18 cellular contexts compared by ENCODE assay signal in the genomic region with DNA sequence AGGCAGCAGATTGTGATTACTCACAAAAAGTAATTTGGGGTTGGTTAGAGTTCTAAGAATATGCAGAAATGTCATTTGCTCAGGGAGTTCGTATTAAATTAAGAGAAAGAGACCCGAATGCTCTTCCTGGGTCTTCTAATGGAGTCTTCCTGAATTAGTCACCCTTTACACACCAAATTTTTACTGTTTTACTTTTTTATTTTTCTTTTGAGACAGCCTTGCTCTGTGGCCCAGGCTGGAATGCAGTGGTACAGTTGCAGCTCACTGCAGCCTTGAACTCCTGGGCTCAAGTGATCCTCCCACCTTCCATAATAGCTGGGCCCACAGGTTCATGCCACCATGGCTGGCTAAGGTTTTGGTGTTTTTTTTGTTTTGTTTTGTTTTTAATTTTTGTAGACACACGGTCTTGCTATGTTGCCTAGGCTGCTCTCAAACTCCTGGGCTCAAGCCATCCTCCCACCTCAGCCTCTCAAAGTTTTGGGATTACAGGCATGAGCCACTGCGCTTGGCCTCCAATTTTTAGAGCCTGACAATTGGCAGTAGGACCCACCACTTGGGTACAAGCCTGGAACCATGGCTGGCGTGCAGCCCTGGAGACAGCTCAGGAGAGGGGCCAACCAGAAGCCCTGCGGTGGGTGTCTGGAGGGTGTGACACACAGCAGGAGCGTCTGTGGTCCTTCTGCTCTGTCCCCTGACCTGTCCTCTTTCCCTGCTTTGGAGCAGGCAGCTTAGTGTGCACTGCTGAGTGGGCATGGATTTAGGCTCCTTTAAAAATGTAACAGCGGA. TPM values are rescaled to one million over a fixed set of nuclear protein-coding genes. Genes with fewer than 3 reads are reported as not detected.
DNase-seq lines count a peak whose midpoint lies in the region; ATAC-seq, FAIRE-seq and TF ChIP-seq lines count a peak whose summit lies in the region.
"Had no signal": no experiment of that assay in that cellular context is flagged by ENCODE, and none has a peak within 500 bp of the region (broad histone marks: within the 10 kb centered on the region; RNA-seq: fewer than 3 reads in every experiment).

No MANE protein-coding gene starts in this region.

- TF ChIP-seq POLR2A in HepG2 (IDR thresholded peaks at IDR 0.05; ENCODE audit: insufficient read depth in 1 of 2, low read depth in 2 of 2, low read length in 2 of 2): no peak

- H3K36me3 Mint-ChIP-seq in T-helper 17 cell (ENCODE audit: low read depth): peaks cover 4% of the 10 kb centered on the region
- peaks cover 22% of the 10 kb centered on the region for H3K36me3 Mint-ChIP-seq in activated naive CD4-positive, alpha-beta T cell treated with anti-CD3 and anti-CD28 coated beads, Interleukin-2, amount 10 ng/mL, durations not matched to agents 7 days and 5 days

- peaks cover 17% of the 10 kb centered on the region; the same call in 1 of the 2 replicates for H3K4me1 ChIP-seq in HepG2 (ENCODE audit: insufficient read depth, low read length)
- H3K4me1 ChIP-seq: A549 had no signal

- no peak overlapping the region for H3K4me2 ChIP-seq in HepG2 (ENCODE audit: low read depth, low read length)
- H3K4me2 ChIP-seq: A549, KMS-11 had no signal

- H3K79me2 ChIP-seq in HepG2 (ENCODE audit: insufficient read depth, low read length): peaks cover 5% of the 10 kb centered on the region

- H3K9me3 ChIP-seq in T-helper 17 cell (ENCODE audit: control insufficient read depth, low read length, poor library complexity, severe bottlenecking) (no peaks in the 10 kb centered on the region), HepG2 (ENCODE audit: low read length) (no peaks in the 10 kb centered on the region)

- TF ChIP-seq CTCF in choroid plexus epithelial cell (conservative IDR thresholded peaks at IDR 0.05; ENCODE audit: low read depth, low read length): no peak
- no peak for TF ChIP-seq CTCF in HepG2 (CRISPR knock-in tag; IDR thresholded peaks at IDR 0.05)

- H3K27me3 ChIP-seq in HepG2 (ENCODE audit: control insufficient read depth in 1 of 2, insufficient read depth in 2 of 2, low read length in 2 of 2) (no peaks in the 10 kb centered on the region), H7 (ENCODE audit: control insufficient read depth, insufficient read depth, low read length) (no peaks in the 10 kb centered on the region)

- H3K4me3 Mint-ChIP-seq in T-helper 17 cell: no peak overlapping the region
- no peak overlapping the region for H3K4me3 Mint-ChIP-seq in activated naive CD4-positive, alpha-beta T cell treated with anti-CD3 and anti-CD28 coated beads, Interleukin-2, amount 10 ng/mL, durations not matched to agents 7 days and 5 days

- TF ChIP-seq RAD21 in HepG2 (CRISPR knock-in tag; IDR thresholded peaks at IDR 0.05): no peak

- no peak for TF ChIP-seq EP300 in HepG2 (IDR thresholded peaks at IDR 0.05; ENCODE audit: low read depth in 2 of 2, low read length in 2 of 2)
- no peak for TF ChIP-seq EP300 in HepG2 (CRISPR knock-in tag; IDR thresholded peaks at IDR 0.05; ENCODE audit: borderline replicate concordance)

- H3K9ac ChIP-seq in HepG2 (ENCODE audit: insufficient read depth, low read depth, low read length): no peak overlapping the region
- H3K9ac ChIP-seq: KMS-11 had no signal

- H3K27ac Mint-ChIP-seq in T-helper 17 cell: peak overlapping the region; percentile 51
- no peak overlapping the region for H3K27ac Mint-ChIP-seq in activated naive CD4-positive, alpha-beta T cell treated with anti-CD3 and anti-CD28 coated beads, Interleukin-2, amount 10 ng/mL, durations not matched to agents 7 days and 5 days

- no peak overlapping the region for H3K27ac ChIP-seq in HepG2 (ENCODE audit: extremely low read length, insufficient read depth, low read length)
- H3K27ac ChIP-seq: A549, KMS-11 had no signal

- H3K27me3 Mint-ChIP-seq in T-helper 17 cell: no peaks in the 10 kb centered on the region
- no peaks in the 10 kb centered on the region for H3K27me3 Mint-ChIP-seq in activated naive CD4-positive, alpha-beta T cell treated with anti-CD3 and anti-CD28 coated beads, Interleukin-2, amount 10 ng/mL, durations not matched to agents 7 days and 5 days

- intact Hi-C loops in HepG2 (cut with micrococcal nuclease; ENCODE audit: unreplicated experiment): no loop called here

- peaks cover 27 to 67% of the 10 kb centered on the region in 2 experiments for H3K36me3 ChIP-seq in HepG2 (replicated peaks in 1 of 2; ENCODE audit: control insufficient read depth in 1 of 2, insufficient read depth in 2 of 2, low read length in 2 of 2)
- H3K36me3 ChIP-seq in H7 (replicated peaks; ENCODE audit: control insufficient read depth, insufficient read depth, low read length): peaks cover 15% of the 10 kb centered on the region

- H2AFZ ChIP-seq in HepG2 (ENCODE audit: low read length): no peak overlapping the region

- peaks cover 3% of the 10 kb centered on the region for H3K9me3 Mint-ChIP-seq in activated naive CD4-positive, alpha-beta T cell treated with anti-CD3 and anti-CD28 coated beads, Interleukin-2, amount 10 ng/mL, durations not matched to agents 7 days and 5 days

- BruUV-seq in HepG2 (replicated peaks; lab: Mats Ljungman, UMichigan): no TSS peak

- no peak for FAIRE-seq in HepG2 (lab: Jason Lieb, UNC)
- FAIRE-seq: A549, D721Med had no signal

- H3K4me1 Mint-ChIP-seq in T-helper 17 cell: peaks cover 6% of the 10 kb centered on the region
- H3K4me1 Mint-ChIP-seq in activated naive CD4-positive, alpha-beta T cell treated with anti-CD3 and anti-CD28 coated beads, Interleukin-2, amount 10 ng/mL, durations not matched to agents 7 days and 5 days: peaks cover 12% of the 10 kb centered on the region

- in situ Hi-C loops in HepG2 (cut with HindIII; ENCODE audit: extremely low pct_ligation_motif_present, low pct_unique_long_range_greater_than_20kb): no loop called here

- H3K4me3 ChIP-seq in choroid plexus epithelial cell (ENCODE audit: low read depth, low read length) (no peak overlapping the region), HepG2 (replicated peaks in 1 of 3; ENCODE audit: insufficient read depth in 1 of 3, low read depth in 2 of 3, low read length in 3 of 3) (no peak overlapping the region), H7 (ENCODE audit: insufficient read depth, low read depth, low read length) (no peak overlapping the region)
- H3K4me3 ChIP-seq: A549 had no signal

- CTCF ChIA-PET in HepG2 (lab: Yijun Ruan, JAX; ENCODE audit: low intra/inter-chr PET ratio, low total read pairs): no interaction called here
- CTCF ChIA-PET in activated naive CD4-positive, alpha-beta T cell treated with anti-CD3 and anti-CD28 coated beads, Interleukin-2, amount 10 ng/mL, durations not matched to agents 7 days and 5 days (lab: Charles Lee): no interaction called here

- WGBS in HepG2 (ENCODE audit: low lambda C conversion rate): 93% methylated on average over 8 of the region's 8 CpGs

- ATAC-seq in T-helper 17 cell (no peak), HepG2 (peak; percentile 58)
- ATAC-seq: A549, PC-3 had no signal

- POLR2A ChIA-PET in HepG2 (lab: Yijun Ruan, JAX): no interaction called here

- 0 out of 2 replicates have a peak, but pooled peaks cover 6% of the 10 kb centered on the region for H4K20me1 ChIP-seq in HepG2 (ENCODE audit: insufficient read depth, low read length)

- DNase-seq in EH (ENCODE audit: low read depth) (peak; percentile 66), T-helper 17 cell (no peak), choroid plexus epithelial cell (ENCODE audit: low read depth) (peak; percentile 22), HepG2 (ENCODE audit: low spot score) (no peak), H7 (no peak), CD1c-positive myeloid dendritic cell (ENCODE audit: extremely low spot score) (no peak), RKO (ENCODE audit: low spot score) (no peak)
- no peak for DNase-seq in activated naive CD4-positive, alpha-beta T cell treated with anti-CD3 and anti-CD28 coated beads, Interleukin-2, amount 10 ng/mL, durations not matched to agents 7 days and 5 days
- DNase-seq: NCI-H1417, NCI-H187, NCI-H345, NCI-H524 treated with DMSO at 0.1 percent for 48 hours, PC-3 had no signal

RNA-seq across cellular contexts. Expression of a gene that starts 16.4 kb away (rescaled TPM):
- total RNA-seq in T-helper 17 cell: not detected
- total RNA-seq in HepG2 (2016; rRNA removed; fragmentation: Illumina TruSeq; extraction: Trizol): 4.4 and 6.1 TPM in 2 replicates
- total RNA-seq in HepG2 (2016; cell fraction: cytosol; rRNA removed; fragmentation: Illumina TruSeq; extraction: Trizol; ENCODE audit: low read depth): 0.44 and 1.3 TPM in 2 replicates
- total RNA-seq in HepG2 (2016; cell fraction: insoluble cytoplasmic fraction; rRNA removed; fragmentation: Illumina TruSeq; extraction: Trizol): 4.0 and 5.3 TPM in 2 replicates
- 2.9 and 3.3 TPM in 2 replicates for total RNA-seq in HepG2 (2016; cell fraction: membrane; rRNA removed; fragmentation: Illumina TruSeq; extraction: Trizol)
- 3.8 and 5.3 TPM in 2 replicates for total RNA-seq in HepG2 (2016; cell fraction: nucleus; rRNA removed; fragmentation: Illumina TruSeq; extraction: Trizol)
- polyA plus RNA-seq in HepG2 (2011; rRNA removed): 1.9 and 2.3 TPM in 2 replicates
- polyA plus RNA-seq in HepG2 (2011; cell fraction: cytosol; rRNA removed): 2.0 and 3.2 TPM in 2 replicates
- 2.5 and 3.0 TPM in 2 replicates for polyA plus RNA-seq in HepG2 (2011; cell fraction: nucleus; rRNA removed)
- polyA plus RNA-seq in HepG2 (2012): 0.83 and 1.6 TPM in 2 replicates
- polyA plus RNA-seq in HepG2 (2016; cell fraction: cytosol; fragmentation: Illumina TruSeq; extraction: Trizol; ENCODE audit: low read depth): 0.18 and 0.37 TPM in 2 replicates
- polyA plus RNA-seq in HepG2 (2016; cell fraction: insoluble cytoplasmic fraction; fragmentation: Illumina TruSeq; extraction: Trizol; ENCODE audit: low read depth): 2.3 and 3.1 TPM in 2 replicates
- 0.77 and 1.0 TPM in 2 replicates for polyA plus RNA-seq in HepG2 (2016; cell fraction: membrane; fragmentation: Illumina TruSeq; extraction: Trizol; ENCODE audit: low read depth)
- polyA plus RNA-seq in HepG2 (2016; cell fraction: nucleus; fragmentation: Illumina TruSeq; extraction: Trizol; ENCODE audit: insufficient read depth, low read depth): 3.6 and 4.4 TPM in 2 replicates
- polyA minus RNA-seq in HepG2 (2011; rRNA and poly(A)+ RNA removed; ENCODE audit: low replicate concordance): 2.7 TPM in 1 of 2 replicates, not detected in the other
- 2.5 and 3.4 TPM in 2 replicates for polyA minus RNA-seq in HepG2 (2011; cell fraction: cytosol; rRNA and poly(A)+ RNA removed)
- 1.8 and 2.7 TPM in 2 replicates for polyA minus RNA-seq in HepG2 (2011; cell fraction: nucleus; rRNA and poly(A)+ RNA removed)
- total RNA-seq in H7 (2014; rRNA removed; shearing (Covaris generic)): 0.90 and 2.8 TPM in 2 replicates
- total RNA-seq: H4, M059J had no signal

RNA-seq across cellular contexts. Expression of a gene that starts 57.2 kb away (rescaled TPM):
- total RNA-seq in T-helper 17 cell (100 to 1,000 TPM in 1 of 2 donors, 10 to 100 TPM in 1; 76.5 to 100 TPM), HepG2 (2016; rRNA removed; fragmentation: Illumina TruSeq; extraction: Trizol) (6.3 and 8.3 TPM in 2 replicates)
- 1.5 and 2.3 TPM in 2 replicates for total RNA-seq in HepG2 (2016; cell fraction: cytosol; rRNA removed; fragmentation: Illumina TruSeq; extraction: Trizol; ENCODE audit: low read depth)
- 5.7 and 9.5 TPM in 2 replicates for total RNA-seq in HepG2 (2016; cell fraction: insoluble cytoplasmic fraction; rRNA removed; fragmentation: Illumina TruSeq; extraction: Trizol)
- total RNA-seq in HepG2 (2016; cell fraction: membrane; rRNA removed; fragmentation: Illumina TruSeq; extraction: Trizol): 2.0 and 2.8 TPM in 2 replicates
- 10.0 and 10.5 TPM in 2 replicates for total RNA-seq in HepG2 (2016; cell fraction: nucleus; rRNA removed; fragmentation: Illumina TruSeq; extraction: Trizol)
- 2.3 and 2.5 TPM in 2 replicates for polyA plus RNA-seq in HepG2 (2011; rRNA removed)
- polyA plus RNA-seq in HepG2 (2011; cell fraction: cytosol; rRNA removed): 1.4 and 2.3 TPM in 2 replicates
- 15.9 and 17.4 TPM in 2 replicates for polyA plus RNA-seq in HepG2 (2011; cell fraction: nucleus; rRNA removed)
- polyA plus RNA-seq in HepG2 (2012): 4.7 and 7.6 TPM in 2 replicates
- 0.37 and 0.40 TPM in 2 replicates for polyA plus RNA-seq in HepG2 (2016; cell fraction: cytosol; fragmentation: Illumina TruSeq; extraction: Trizol; ENCODE audit: low read depth)
- polyA plus RNA-seq in HepG2 (2016; cell fraction: insoluble cytoplasmic fraction; fragmentation: Illumina TruSeq; extraction: Trizol; ENCODE audit: low read depth): 2.7 and 2.9 TPM in 2 replicates
- 0.61 and 0.71 TPM in 2 replicates for polyA plus RNA-seq in HepG2 (2016; cell fraction: membrane; fragmentation: Illumina TruSeq; extraction: Trizol; ENCODE audit: low read depth)
- polyA plus RNA-seq in HepG2 (2016; cell fraction: nucleus; fragmentation: Illumina TruSeq; extraction: Trizol; ENCODE audit: insufficient read depth, low read depth): 15.6 and 16.9 TPM in 2 replicates
- polyA minus RNA-seq in HepG2 (2011; rRNA and poly(A)+ RNA removed; ENCODE audit: low replicate concordance): 2.3 and 6.5 TPM in 2 replicates
- 2.5 and 4.0 TPM in 2 replicates for polyA minus RNA-seq in HepG2 (2011; cell fraction: cytosol; rRNA and poly(A)+ RNA removed)
- polyA minus RNA-seq in HepG2 (2011; cell fraction: nucleus; rRNA and poly(A)+ RNA removed): 5.9 and 7.1 TPM in 2 replicates
- total RNA-seq in H7 (2014; rRNA removed; shearing (Covaris generic)): 12.7 and 13.7 TPM in 2 replicates

Comparison
In these comparisons a context has a peak if more than half of its experiments do, and no peak if none do; other contexts are left out.
1. DNase-seq: peak in EH (single experiment) and choroid plexus epithelial cell (single experiment); none in T-helper 17 cell (0 of 3), HepG2 (single experiment), H7 (single experiment), activated naive CD4-positive, alpha-beta T cell treated with anti-CD3 and anti-CD28 coated beads, Interleukin-2, amount 10 ng/mL, durations not matched to agents 7 days and 5 days (single experiment), CD1c-positive myeloid dendritic cell (single experiment) and RKO (single experiment).